8 cellular contexts compared by ENCODE assay signal in the genomic region with DNA sequence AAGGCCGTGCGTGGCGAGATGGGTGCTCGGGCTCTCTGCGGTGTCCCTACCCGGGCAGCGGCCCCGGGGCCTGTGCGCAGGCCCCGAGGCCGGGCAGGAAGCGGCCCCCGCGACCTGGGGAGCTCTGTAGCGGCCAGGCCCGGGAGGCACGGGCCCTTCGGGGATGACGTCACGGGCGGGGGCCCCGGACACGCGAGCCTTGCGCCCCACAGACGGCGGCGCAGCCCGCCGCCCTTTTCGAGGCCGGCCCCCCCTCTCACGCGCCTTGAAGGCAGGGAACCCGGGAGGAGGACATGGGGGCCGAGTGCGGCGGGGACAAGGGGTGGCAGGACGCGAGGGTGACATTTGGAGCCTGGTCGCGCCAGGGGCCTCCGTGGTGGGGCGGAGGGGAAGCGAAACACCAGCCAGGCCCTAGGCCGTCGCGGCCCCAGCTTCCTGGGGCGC. TPM values are rescaled to one million over a fixed set of nuclear protein-coding genes. Genes with fewer than 3 reads are reported as not detected.
DNase-seq lines count a peak whose midpoint lies in the region; ATAC-seq and TF ChIP-seq lines count a peak whose summit lies in the region.

No MANE protein-coding gene starts in this region.

- H3K27me3 ChIP-seq in mucosa of rectum (ENCODE audit: control insufficient read depth in 2 of 2, insufficient read depth in 2 of 2, low read length in 2 of 2): no peaks in the 10 kb centered on the region
- no peaks in the 10 kb centered on the region for H3K27me3 ChIP-seq in stomach smooth muscle (ENCODE audit: control insufficient read depth in 1 of 2, insufficient read depth in 2 of 2, low read length in 2 of 2)

- H3K4me1 ChIP-seq in mucosa of rectum (ENCODE audit: control insufficient read depth in 2 of 2, insufficient read depth in 2 of 2, low read length in 2 of 2) (peaks cover 30% of the 10 kb centered on the region in 2 donors), stomach smooth muscle (ENCODE audit: control insufficient read depth, insufficient read depth, low read length) (peaks cover 40% of the 10 kb centered on the region)

- H3K9me3 ChIP-seq in mucosa of rectum (ENCODE audit: control insufficient read depth in 2 of 2, low read length in 2 of 2) (no peaks in the 10 kb centered on the region), stomach smooth muscle (ENCODE audit: control insufficient read depth in 2 of 2, low read length in 2 of 2) (no peaks in the 10 kb centered on the region)

- H3K4me3 ChIP-seq in mucosa of rectum (ENCODE audit: low read length in 2 of 2): peak overlapping the region; percentile 72 to 76
- peak overlapping the region; percentile 70 to 78 for H3K4me3 ChIP-seq in stomach smooth muscle (ENCODE audit: low read length in 2 of 2)

- intact Hi-C loops in activated CD8-positive, alpha-beta T cell treated with anti-CD3 and anti-CD28 coated beads for 36 hours (cut with micrococcal nuclease): loop anchor here (5.0 kb wide), 1 partner anchor 175 kb away; no protein-coding TSS in a partner anchor

- peak overlapping the region; percentile 91 for H3K27ac Mint-ChIP-seq in activated CD8-positive, alpha-beta T cell treated with anti-CD3 and anti-CD28 coated beads for 36 hours
- H3K27ac Mint-ChIP-seq in endothelial cell (ENCODE audit: unreplicated experiment): peak overlapping the region; percentile 70

- H3K27ac ChIP-seq in mucosa of rectum (ENCODE audit: low read depth in 2 of 2, low read length in 2 of 2) (peak overlapping the region; percentile 80 to 82), stomach smooth muscle (ENCODE audit: low read length) (peak overlapping the region; percentile 91)

- peak overlapping the region; percentile 63 to 78 for H3K9ac ChIP-seq in mucosa of rectum (ENCODE audit: low read depth in 1 of 2, low read length in 2 of 2)
- peak overlapping the region; percentile 71 to 86 for H3K9ac ChIP-seq in stomach smooth muscle (ENCODE audit: low read length in 2 of 2)

- peak overlapping the region; percentile 80 for H3K4me3 Mint-ChIP-seq in activated CD8-positive, alpha-beta T cell treated with anti-CD3 and anti-CD28 coated beads for 36 hours
- peak overlapping the region; percentile 95 for H3K4me3 Mint-ChIP-seq in endothelial cell (ENCODE audit: unreplicated experiment)

- ATAC-seq in GM19467 (IDR thresholded peaks at IDR 0.05; ENCODE audit: unreplicated experiment) (peak; percentile 35), GM19328 (IDR thresholded peaks at IDR 0.05; ENCODE audit: unreplicated experiment) (no peak)
- peak; percentile 55 for ATAC-seq in activated CD8-positive, alpha-beta T cell treated with anti-CD3 and anti-CD28 coated beads for 36 hours

- CTCF ChIA-PET in activated CD8-positive, alpha-beta T cell treated with anti-CD3 and anti-CD28 coated beads for 36 hours (lab: Charles Lee): interaction anchor here (0.8 to 2.8 kb wide), 11 partner anchors 10 to 351 kb away, joined by 3 to 22 read pairs (median 4); no protein-coding TSS in a partner anchor

- H3K36me3 Mint-ChIP-seq in activated CD8-positive, alpha-beta T cell treated with anti-CD3 and anti-CD28 coated beads for 36 hours (ENCODE audit: low read depth): peaks cover 3% of the 10 kb centered on the region
- H3K36me3 Mint-ChIP-seq in endothelial cell (ENCODE audit: low read depth, unreplicated experiment): peaks cover 8% of the 10 kb centered on the region

- H3K27me3 Mint-ChIP-seq in activated CD8-positive, alpha-beta T cell treated with anti-CD3 and anti-CD28 coated beads for 36 hours: no peaks in the 10 kb centered on the region
- H3K27me3 Mint-ChIP-seq in endothelial cell (ENCODE audit: unreplicated experiment): peaks cover 18% of the 10 kb centered on the region

- no peak for TF ChIP-seq CTCF in activated CD8-positive, alpha-beta T cell treated with anti-CD3 and anti-CD28 coated beads for 36 hours (IDR thresholded peaks at IDR 0.05)
- no peak for TF ChIP-seq CTCF in endothelial cell (IDR thresholded peaks at IDR 0.05; ENCODE audit: unreplicated experiment)

- DNase-seq in CD1c-positive myeloid dendritic cell (ENCODE audit: extremely low spot score) (peak; percentile 86), LoVo (ENCODE audit: low spot score) (peak; percentile 8), endothelial cell (ENCODE audit: low spot score) (peak; percentile 29)
- DNase-seq in activated CD8-positive, alpha-beta T cell treated with anti-CD3 and anti-CD28 coated beads for 36 hours: peak; percentile 73

- H3K4me1 Mint-ChIP-seq in activated CD8-positive, alpha-beta T cell treated with anti-CD3 and anti-CD28 coated beads for 36 hours (ENCODE audit: low read depth): peaks cover 36% of the 10 kb centered on the region
- peaks cover 48% of the 10 kb centered on the region for H3K4me1 Mint-ChIP-seq in endothelial cell (ENCODE audit: unreplicated experiment)

- no peaks in the 10 kb centered on the region for H3K9me3 Mint-ChIP-seq in activated CD8-positive, alpha-beta T cell treated with anti-CD3 and anti-CD28 coated beads for 36 hours
- H3K9me3 Mint-ChIP-seq in endothelial cell (ENCODE audit: unreplicated experiment): no peaks in the 10 kb centered on the region

- POLR2A ChIA-PET in activated CD8-positive, alpha-beta T cell treated with anti-CD3 and anti-CD28 coated beads for 36 hours (lab: Charles Lee): interaction anchor here (0.7 to 3.5 kb wide), 18 partner anchors 10 to 172 kb away, joined by 3 to 52 read pairs (median 5); a partner anchor contains a TSS

- H3K36me3 ChIP-seq in mucosa of rectum (ENCODE audit: control insufficient read depth in 2 of 2, insufficient read depth in 2 of 2, low read length in 2 of 2): no peaks in the 10 kb centered on the region
- no peaks in the 10 kb centered on the region for H3K36me3 ChIP-seq in stomach smooth muscle (ENCODE audit: control insufficient read depth in 2 of 2, insufficient read depth in 2 of 2, low read length in 2 of 2)

RNA-seq across cellular contexts. Expression of a gene that starts 1.1 kb away (rescaled TPM):
- 10 to 100 TPM; 18.1 to 20.3 TPM for total RNA-seq in activated CD8-positive, alpha-beta T cell treated with anti-CD3 and anti-CD28 coated beads for 36 hours
- total RNA-seq in endothelial cell (ENCODE audit: unreplicated experiment): 46.2 TPM

Comparison
In these comparisons a context has a peak if more than half of its experiments do, and no peak if none do; other contexts are left out.
1. DNase-seq: peak in every context shown above with its lines; median percentile 86 in CD1c-positive myeloid dendritic cell; 73 in activated CD8-positive, alpha-beta T cell treated with anti-CD3 and anti-CD28 coated beads for 36 hours; 29 in endothelial cell; 8 in LoVo.